1 cellular context compared by ENCODE assay signal in the genomic region with DNA sequence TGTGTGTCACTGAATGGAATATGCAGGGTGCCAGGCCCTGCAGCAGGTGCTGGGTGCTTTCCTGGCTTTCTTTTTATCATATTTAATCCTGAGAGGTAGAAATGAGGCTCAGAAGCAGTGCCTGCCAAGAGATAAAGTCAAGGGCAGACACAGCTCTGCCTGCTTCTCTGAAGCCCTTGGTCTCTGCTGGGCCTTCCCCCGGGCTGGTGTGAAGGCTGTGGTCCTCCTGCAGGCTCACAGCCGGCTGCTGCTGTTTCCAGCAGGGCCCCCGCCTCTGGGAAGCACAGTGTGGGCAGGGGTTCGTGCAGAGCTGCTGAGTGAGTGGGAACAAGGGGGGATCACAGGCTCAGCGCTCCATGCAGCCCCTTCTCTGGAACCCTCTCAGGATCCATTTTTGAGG.
TF ChIP-seq lines count a peak whose summit lies in the region.

No MANE protein-coding gene starts in this region.

TF ChIP-seq in SK-N-SH, 30 proteins besides CTCF, POLR2A, EP300 and RAD21 (continued from another document):
- TF ChIP-seq, protein P1, sequence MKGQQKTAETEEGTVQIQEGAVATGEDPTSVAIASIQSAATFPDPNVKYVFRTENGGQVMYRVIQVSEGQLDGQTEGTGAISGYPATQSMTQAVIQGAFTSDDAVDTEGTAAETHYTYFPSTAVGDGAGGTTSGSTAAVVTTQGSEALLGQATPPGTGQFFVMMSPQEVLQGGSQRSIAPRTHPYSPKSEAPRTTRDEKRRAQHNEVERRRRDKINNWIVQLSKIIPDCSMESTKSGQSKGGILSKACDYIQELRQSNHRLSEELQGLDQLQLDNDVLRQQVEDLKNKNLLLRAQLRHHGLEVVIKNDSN (IDR thresholded peaks at IDR 0.05; ENCODE audit: borderline replicate concordance, low read depth) = no peak
- TF ChIP-seq FOXJ3 (CRISPR knock-in tag; IDR thresholded peaks at IDR 0.05) (no peak), RXRA (IDR thresholded peaks at IDR 0.05; ENCODE audit: borderline replicate concordance, low read depth) (no peak), EZH2phosphoT487 (IDR thresholded peaks at IDR 0.05; ENCODE audit: borderline replicate concordance, low read depth) (no peak), ZBTB33 (IDR thresholded peaks at IDR 0.05; ENCODE audit: borderline replicate concordance, low read depth) (no peak), GATA2 (CRISPR knock-in tag; IDR thresholded peaks at IDR 0.05) (no peak), TEAD4 (IDR thresholded peaks at IDR 0.05; ENCODE audit: borderline replicate concordance, insufficient read depth) (no peak), RCOR1 (IDR thresholded peaks at IDR 0.05; ENCODE audit: low read length) (no peak), PBX3 (IDR thresholded peaks at IDR 0.05) (no peak)
- TF ChIP-seq, protein P2, sequence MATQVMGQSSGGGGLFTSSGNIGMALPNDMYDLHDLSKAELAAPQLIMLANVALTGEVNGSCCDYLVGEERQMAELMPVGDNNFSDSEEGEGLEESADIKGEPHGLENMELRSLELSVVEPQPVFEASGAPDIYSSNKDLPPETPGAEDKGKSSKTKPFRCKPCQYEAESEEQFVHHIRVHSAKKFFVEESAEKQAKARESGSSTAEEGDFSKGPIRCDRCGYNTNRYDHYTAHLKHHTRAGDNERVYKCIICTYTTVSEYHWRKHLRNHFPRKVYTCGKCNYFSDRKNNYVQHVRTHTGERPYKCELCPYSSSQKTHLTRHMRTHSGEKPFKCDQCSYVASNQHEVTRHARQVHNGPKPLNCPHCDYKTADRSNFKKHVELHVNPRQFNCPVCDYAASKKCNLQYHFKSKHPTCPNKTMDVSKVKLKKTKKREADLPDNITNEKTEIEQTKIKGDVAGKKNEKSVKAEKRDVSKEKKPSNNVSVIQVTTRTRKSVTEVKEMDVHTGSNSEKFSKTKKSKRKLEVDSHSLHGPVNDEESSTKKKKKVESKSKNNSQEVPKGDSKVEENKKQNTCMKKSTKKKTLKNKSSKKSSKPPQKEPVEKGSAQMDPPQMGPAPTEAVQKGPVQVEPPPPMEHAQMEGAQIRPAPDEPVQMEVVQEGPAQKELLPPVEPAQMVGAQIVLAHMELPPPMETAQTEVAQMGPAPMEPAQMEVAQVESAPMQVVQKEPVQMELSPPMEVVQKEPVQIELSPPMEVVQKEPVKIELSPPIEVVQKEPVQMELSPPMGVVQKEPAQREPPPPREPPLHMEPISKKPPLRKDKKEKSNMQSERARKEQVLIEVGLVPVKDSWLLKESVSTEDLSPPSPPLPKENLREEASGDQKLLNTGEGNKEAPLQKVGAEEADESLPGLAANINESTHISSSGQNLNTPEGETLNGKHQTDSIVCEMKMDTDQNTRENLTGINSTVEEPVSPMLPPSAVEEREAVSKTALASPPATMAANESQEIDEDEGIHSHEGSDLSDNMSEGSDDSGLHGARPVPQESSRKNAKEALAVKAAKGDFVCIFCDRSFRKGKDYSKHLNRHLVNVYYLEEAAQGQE (IDR thresholded peaks at IDR 0.05; ENCODE audit: low read depth, low read length) = no peak
